In genomic region chr11:33160587-33160986, GRCh38 we compare ENCODE assay signal across 9 cellular contexts. TPM values are rescaled to one million over a fixed set of nuclear protein-coding genes. Genes with fewer than 3 reads are reported as not detected.
A peak's percentile ranks its signal among the peaks of the same experiment; 100 is the strongest.
DNase-seq lines count a peak whose midpoint lies in the region; ATAC-seq, FAIRE-seq and TF ChIP-seq lines count a peak whose summit lies in the region.
"Had no signal": no experiment of that assay in that cellular context is flagged by ENCODE, and none has a peak within 500 bp of the region (broad histone marks: within the 10 kb centered on the region; RNA-seq: fewer than 3 reads in every experiment).

No MANE protein-coding gene starts in this region.

- no peaks in the 10 kb centered on the region for H3K9me1 ChIP-seq in K562 (ENCODE audit: control insufficient read depth, insufficient read depth, low read length)

- no peak for FAIRE-seq in K562 (lab: Jason Lieb, UNC)
- FAIRE-seq: colon had no signal

- ATAC-seq in K562 (no peak), lung (ENCODE audit: insufficient read depth, low FRiP score) (no peak), HG03025 (IDR thresholded peaks at IDR 0.05; ENCODE audit: low FRiP score, unreplicated experiment) (no peak)

- no peak for TF ChIP-seq CTCF in K562 (IDR thresholded peaks at IDR 0.05 in 2 of 3, conservative IDR thresholded peaks at IDR 0.05 in 1 of 3; ENCODE audit: insufficient read depth in 2 of 3, low read depth in 1 of 3, low read length in 3 of 3)
- no peak for TF ChIP-seq CTCF in lung (IDR thresholded peaks at IDR 0.05; ENCODE audit: control extremely low read depth, extremely low read depth)
- TF ChIP-seq CTCF in transverse colon (IDR thresholded peaks at IDR 0.05) = no peak

- peaks cover 65% of the 10 kb centered on the region for H3K79me2 ChIP-seq in K562 (ENCODE audit: control insufficient read depth, insufficient read depth, low read length)

- H3K27ac Mint-ChIP-seq in activated naive CD4-positive, alpha-beta T cell treated with anti-CD3 and anti-CD28 coated beads, Interleukin-2, amount 10 ng/mL, durations not matched to agents 7 days and 5 days = peak overlapping the region; percentile 95

- peaks cover 24% of the 10 kb centered on the region for H4K20me1 ChIP-seq in K562 (replicated peaks; ENCODE audit: control insufficient read depth, insufficient read depth, low read length)

- peaks cover 15 to 18% of the 10 kb centered on the region in 2 experiments for H3K4me1 ChIP-seq in K562 (replicated peaks in 1 of 2; ENCODE audit: control insufficient read depth in 2 of 2, insufficient read depth in 2 of 2, low read length in 2 of 2)
- H3K4me1 ChIP-seq in lung (ENCODE audit: control insufficient read depth in 2 of 2, insufficient read depth in 2 of 2, low read length in 2 of 2) = peaks cover 2 to 14% of the 10 kb centered on the region in 2 donors
- H3K4me1 ChIP-seq in transverse colon = peaks cover 5 to 43% (median 18%) of the 10 kb centered on the region in 4 donors

- intact Hi-C loops in K562 (cut with micrococcal nuclease) (loop anchor here (2.0 kb wide), 2 partner anchors 98 to 576 kb away; partner anchors contain the start of gene CD59), transverse colon (cut with DNase I; ENCODE audit: low total_unique reads) (no loop called here)

- CTCF ChIA-PET in activated naive CD4-positive, alpha-beta T cell treated with anti-CD3 and anti-CD28 coated beads, Interleukin-2, amount 10 ng/mL, durations not matched to agents 7 days and 5 days (lab: Charles Lee) = interaction anchor here (1.0 kb wide), 1 partner anchor 8 kb away, joined by 3 read pairs; no protein-coding TSS in a partner anchor
- CTCF ChIA-PET in K562 (lab: Yijun Ruan, JAX; ENCODE audit: low intra/inter-chr PET ratio) = no interaction called here

- POLR2A ChIA-PET in K562 (lab: Yijun Ruan, JAX) = interaction anchor here (0.7 to 2.3 kb wide), 7 partner anchors 8 to 166 kb away, joined by 3 to 6 read pairs (median 3); partner anchors contain the start of gene TCP11L1

- peak overlapping the region; percentile 97 to 99; a peak in 3 of 4 replicates for H3K9ac ChIP-seq in K562 (ENCODE audit: insufficient read depth in 1 of 2, low read depth in 2 of 2, low read length in 2 of 2)

- in situ Hi-C loops in K562 (cut with MboI) = no loop called here
- in situ Hi-C loops in transverse colon (cut with MboI; ENCODE audit: low pct_ligation_motif_present in 1 of 4, low pct_unique_long_range_greater_than_20kb in 1 of 4, low sequenced_read_pairs in 3 of 4) = loop anchor here in 3 of 4 donors (10.0 to 25.0 kb wide), 2 partner anchors 174 to 577 kb away; partner anchors contain the start of gene CD59 (in 2 of the 3)

- H3K4me1 Mint-ChIP-seq in activated naive CD4-positive, alpha-beta T cell treated with anti-CD3 and anti-CD28 coated beads, Interleukin-2, amount 10 ng/mL, durations not matched to agents 7 days and 5 days = peaks cover 43% of the 10 kb centered on the region

- peak overlapping the region; percentile 100 for H3K4me3 Mint-ChIP-seq in activated naive CD4-positive, alpha-beta T cell treated with anti-CD3 and anti-CD28 coated beads, Interleukin-2, amount 10 ng/mL, durations not matched to agents 7 days and 5 days

- peak overlapping the region; percentile 96 for H3K27ac ChIP-seq in K562 (ENCODE audit: extremely low read depth, low read depth, low read length)
- H3K27ac ChIP-seq in lung (ENCODE audit: low read depth in 1 of 2, low read length in 1 of 2) = peak overlapping the region in 1 of 2 donors; percentile 65
- peak overlapping the region; percentile 80 to 90 (median 85) for H3K27ac ChIP-seq in transverse colon

- TF ChIP-seq POLR2A in K562 (conservative IDR thresholded peaks at IDR 0.05) = no peak
- TF ChIP-seq POLR2A in transverse colon (IDR thresholded peaks at IDR 0.05) = no peak

- H3K4me3 ChIP-seq in K562 (peak overlapping the region; percentile 73), lung (peak overlapping the region; percentile 59), transverse colon (peak overlapping the region; percentile 60 to 89 (median 83))

- TF ChIP-seq EP300 in K562 (IDR thresholded peaks at IDR 0.05; ENCODE audit: low read length) (no peak), transverse colon (IDR thresholded peaks at IDR 0.05; ENCODE audit: low read depth) (no peak)

- peaks cover 29% of the 10 kb centered on the region for H3K36me3 Mint-ChIP-seq in activated naive CD4-positive, alpha-beta T cell treated with anti-CD3 and anti-CD28 coated beads, Interleukin-2, amount 10 ng/mL, durations not matched to agents 7 days and 5 days

- peak overlapping the region; percentile 92 for H3K4me2 ChIP-seq in K562 (ENCODE audit: insufficient read depth, low read length)

- no peak for TF ChIP-seq RAD21 in K562 (CRISPR knock-in tag; conservative IDR thresholded peaks at IDR 0.05 in 1 of 2, IDR thresholded peaks at IDR 0.05 in 1 of 2)

- H3K36me3 ChIP-seq in K562 (ENCODE audit: control insufficient read depth, insufficient read depth, low read length) (peaks cover 30% of the 10 kb centered on the region), lung (ENCODE audit: control insufficient read depth in 2 of 2, insufficient read depth in 2 of 2, low read length in 2 of 2) (no peaks in the 10 kb centered on the region), transverse colon (no peaks in the 10 kb centered on the region)

- no peak for DNase-seq in activated naive CD4-positive, alpha-beta T cell treated with anti-CD3 and anti-CD28 coated beads, Interleukin-2, amount 10 ng/mL, durations not matched to agents 7 days and 5 days
- DNase-seq in activated naive CD4-positive, alpha-beta T cell (lab: John Stamatoyannopoulos, UW) = no peak
- DNase-seq in K562 (ENCODE audit: extremely low read depth in 1 of 4, low spot score in 3 of 4) (no peak), lung (ENCODE audit: low spot score) (no peak), transverse colon (no peak), midbrain (lab: John Stamatoyannopoulos, UW) (no peak), NCI-H2196 treated with DMSO at 0.1 percent for 48 hours (lab: John Stamatoyannopoulos, UW; ENCODE audit: unreplicated experiment) (no peak)

- no peaks in the 10 kb centered on the region for H3K27me3 Mint-ChIP-seq in activated naive CD4-positive, alpha-beta T cell treated with anti-CD3 and anti-CD28 coated beads, Interleukin-2, amount 10 ng/mL, durations not matched to agents 7 days and 5 days

- H3K27me3 ChIP-seq in K562 (ENCODE audit: control insufficient read depth in 2 of 2, insufficient read depth in 2 of 2, low read length in 2 of 2) = no peaks in the 10 kb centered on the region
- no peaks in the 10 kb centered on the region for H3K27me3 ChIP-seq in lung (ENCODE audit: control insufficient read depth, insufficient read depth)
- H3K27me3 ChIP-seq in transverse colon = no peaks in the 10 kb centered on the region

- BruUV-seq in K562 (replicated peaks; lab: Mats Ljungman, UMichigan) = TSS peak; percentile 54

- 0% methylated on average over 7 of the region's 7 CpGs for WGBS in K562 (ENCODE audit: insufficient coverage, low coverage, missing lambda C conversion rate)
- WGBS in lung, 2 donors = 0 to 1% methylated on average over 7 of the region's 7 CpGs
- 0 to 1% methylated on average over 7 of the region's 7 CpGs for WGBS in transverse colon (ENCODE audit: low coverage in 1 of 2), 2 donors

- H3K9me3 ChIP-seq in K562 (replicated peaks; ENCODE audit: control insufficient read depth, insufficient read depth, low read depth, low read length) (peaks cover 4% of the 10 kb centered on the region; the same call in 1 of the 2 replicates), lung (ENCODE audit: control insufficient read depth in 2 of 2, insufficient read depth in 1 of 2, low read length in 1 of 2) (no peaks in the 10 kb centered on the region), transverse colon (no peaks in the 10 kb centered on the region)

- no peaks in the 10 kb centered on the region for H3K9me3 Mint-ChIP-seq in activated naive CD4-positive, alpha-beta T cell treated with anti-CD3 and anti-CD28 coated beads, Interleukin-2, amount 10 ng/mL, durations not matched to agents 7 days and 5 days

- H2AFZ ChIP-seq in K562 (ENCODE audit: low read depth, low read length) = peak overlapping the region; percentile 77; the same call in 1 of the 2 replicates

TF ChIP-seq in K562, 482 proteins besides CTCF, POLR2A, EP300 and RAD21 (continues in another document):
- TF ChIP-seq ZNF311 (CRISPR knock-in tag; IDR thresholded peaks at IDR 0.05) = no peak
- TF ChIP-seq POLR2AphosphoS5 (IDR thresholded peaks at IDR 0.05; ENCODE audit: control insufficient read depth, insufficient read depth, low read depth, low read length) = no peak

RNA-seq across cellular contexts. Expression of gene CSTF3, which starts 0.7 kb away (rescaled TPM):
- 54.9 and 143 TPM in 2 replicates for total RNA-seq in K562 (2011; cell fraction: chromatin; rRNA removed; ENCODE audit: low replicate concordance)
- 31.2 and 37.0 TPM in 2 replicates for total RNA-seq in K562 (2011; cell fraction: nucleolus; rRNA removed)
- 72.7 and 85.7 TPM in 2 replicates for total RNA-seq in K562 (2011; cell fraction: nucleoplasm; rRNA removed)
- 33.6 and 37.0 TPM in 2 replicates for total RNA-seq in K562 (2014; rRNA removed)
- 53.7 and 66.3 TPM in 2 replicates for total RNA-seq in K562 (2014; rRNA removed; fragmentation: Illumina TruSeq; extraction: Trizol)
- total RNA-seq in K562 (2015; rRNA removed; fragmentation: Illumina TruSeq; extraction: Trizol) = 46.1 and 47.7 TPM in 2 replicates
- total RNA-seq in K562 (2021) = 47.8 and 60.7 TPM in 2 replicates
- polyA plus RNA-seq in K562 (2011; rRNA removed) = 61.7 and 63.8 TPM in 2 replicates
- polyA plus RNA-seq in K562 (2011; cell fraction: cytosol; rRNA removed) = 9.8 and 29.4 TPM in 2 replicates
- 102 and 157 TPM in 2 replicates for polyA plus RNA-seq in K562 (2011; cell fraction: nucleus; rRNA removed)
- 47.3 and 108 TPM in 2 replicates for polyA plus RNA-seq in K562 (2012)
- polyA plus RNA-seq in K562 (2014; fragmentation: Illumina TruSeq; extraction: Trizol) = 55.6 and 61.0 TPM in 2 replicates
- polyA plus RNA-seq in K562 (2014; fragmentation: Nextera tagmentation; extraction: Ambion mirVana) = 10 to 100 TPM; 71.1 to 83.3 TPM
- polyA plus RNA-seq in K562 (2014; rRNA removed) = 101 and 111 TPM in 2 replicates
- 57.6 and 60.5 TPM in 2 replicates for polyA minus RNA-seq in K562 (2011; rRNA and poly(A)+ RNA removed)
- 9.4 and 11.6 TPM in 2 replicates for polyA minus RNA-seq in K562 (2011; cell fraction: cytosol; rRNA and poly(A)+ RNA removed)
- 90.7 and 164 TPM in 2 replicates for polyA minus RNA-seq in K562 (2011; cell fraction: nucleus; rRNA and poly(A)+ RNA removed)
- 10 to 100 TPM; 23.2 to 31.4 TPM for total RNA-seq in lung
- 10 to 100 TPM; 14.3 to 35.6 TPM for polyA plus RNA-seq in lung
- total RNA-seq in transverse colon = 100 to 1,000 TPM in 1 of 4 donors, 10 to 100 TPM in 2, 1 to 10 TPM in 1; 2.2 to 167 (median 14.2) TPM
